In the genomic region with DNA sequence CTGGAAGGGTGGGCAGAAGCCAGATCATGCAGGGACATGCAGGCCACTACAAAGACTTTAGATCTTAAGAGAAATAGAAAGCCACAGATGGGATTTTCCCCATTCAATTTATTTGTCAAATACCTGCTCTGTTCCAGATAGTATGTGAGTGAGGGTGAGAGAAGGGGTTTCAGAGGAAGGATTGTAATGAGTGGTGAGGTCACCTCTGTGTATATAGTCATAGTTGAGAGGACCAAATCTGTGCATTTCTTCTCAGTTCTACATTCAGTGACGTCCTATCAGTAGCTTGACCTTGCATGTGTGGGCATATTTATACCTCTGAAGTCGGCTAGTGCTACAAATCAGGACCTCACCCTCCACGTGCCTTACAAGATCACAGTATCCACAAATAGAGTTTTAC, we compare ENCODE assay signal across 15 cellular contexts.
A peak's percentile ranks its signal among the peaks of the same experiment; 100 is the strongest.
DNase-seq lines count a peak whose midpoint lies in the region; ATAC-seq and TF ChIP-seq lines count a peak whose summit lies in the region.
"Had no signal": no experiment of that assay in that cellular context is flagged by ENCODE, and none has a peak within 500 bp of the region (broad histone marks: within the 10 kb centered on the region; RNA-seq: fewer than 3 reads in every experiment).

No MANE protein-coding gene starts in this region.

- H3K27me3 ChIP-seq in GM06990 (replicated peaks; ENCODE audit: control insufficient read depth, insufficient read depth, low read length), result no peaks in the 10 kb centered on the region

- ATAC-seq in GM21717 (IDR thresholded peaks at IDR 0.05; ENCODE audit: unreplicated experiment) (peak; percentile 76), GM18867 (IDR thresholded peaks at IDR 0.05; ENCODE audit: unreplicated experiment) (no peak)
- ATAC-seq: GM23338, SK-N-SH treated with all-trans-retinoic acid at 6 μM for 48 hours had no signal

- H3K4me3 ChIP-seq in GM06990 (replicated peaks; ENCODE audit: low read depth, low read length), result no peak overlapping the region
- H3K4me3 ChIP-seq: GM23338 had no signal

- DNase-seq in GM06990 (ENCODE audit: extremely low read depth, insufficient read length), result peak; percentile 22
- peak; percentile 32 for DNase-seq in GM10266 (ENCODE audit: extremely low spot score)
- DNase-seq in NCI-H69 (lab: John Stamatoyannopoulos, UW), result peak; percentile 34
- no peak for DNase-seq in GM03348 (ENCODE audit: low spot score)
- DNase-seq in NCI-H524 (lab: John Stamatoyannopoulos, UW), result no peak
- DNase-seq: Calu3; CD4-positive, alpha-beta T cell; NCI-H1417; NCI-H2081 treated with DMSO at 0.1 percent for 48 hours; NCI-H345; NCI-H748 treated with DMSO at 0.1 percent for 48 hours had no signal

- TF ChIP-seq CTCF in GM06990 (IDR thresholded peaks at IDR 0.05; ENCODE audit: insufficient read depth, low read length, poor library complexity, severe bottlenecking), result no peak
- no peak for TF ChIP-seq CTCF in GM10266 (IDR thresholded peaks at IDR 0.05; ENCODE audit: control insufficient read depth, insufficient read depth, low read depth, missing control alignments)

- no peaks in the 10 kb centered on the region for H3K36me3 ChIP-seq in GM06990 (ENCODE audit: control insufficient read depth, insufficient read depth, low read length)

Comparison
In these comparisons a context has a peak if more than half of its experiments do, and no peak if none do; other contexts are left out.
1. DNase-seq: peak in GM06990 (single experiment), GM10266 (single experiment) and NCI-H69 (single experiment); none in GM03348 (single experiment) and NCI-H524 (0 of 2).